ENCODE assay signal across 26 cellular contexts in genomic region chr11:81579339-81579738, GRCh38.
"Had no signal": no experiment of that assay in that cellular context is flagged by ENCODE, and none has a peak within 500 bp of the region (broad histone marks: within the 10 kb centered on the region; RNA-seq: fewer than 3 reads in every experiment).

No MANE protein-coding gene starts in this region.

- DNase-seq: heart right ventricle; islet precursor cell; left lung; lower lobe of right lung; mammary epithelial cell; mesenchymal stem cell; naive thymus-derived CD8-positive, alpha-beta T cell; occipital lobe; retina; right cardiac atrium; stimulated activated CD4-positive, alpha-beta T cell treated with anti-CD3 and anti-CD28 coated beads, Interleukin-12 subunit alpha, Interleukin-12 subunit beta, amount 100 ng/mL, for 4 hours; stimulated activated CD4-positive, alpha-beta T cell treated with anti-CD3 and anti-CD28 coated beads, Interleukin-15, amount 100 ng/mL, for 24 hours; stimulated activated CD4-positive, alpha-beta T cell treated with anti-CD3 and anti-CD28 coated beads, Interleukin-2, amount 100 ng/mL, for 24 hours; stimulated activated CD4-positive, alpha-beta T cell treated with anti-CD3 and anti-CD28 coated beads, Interleukin-4, amount 100 ng/mL, for 1 hour; stimulated activated naive B cell treated with anti-CD40 and anti-IgM and Interleukin-4, amounts not matched to agents 10 μg/mL and 1 μg/mL and 100 μg/mL, for 72 hours; stimulated activated naive CD8-positive, alpha-beta T cell treated with anti-CD3 and anti-CD28 coated beads, Interleukin-15, Interleukin-2, amounts not matched to agents 100 U/mL and 50 U/mL, for 24 hours; stomach; testis; thyroid gland; transverse colon; upper lobe of left lung had no signal

- H3K36me3 ChIP-seq: heart right ventricle, left lung, lower lobe of right lung, neutrophil, stomach, thyroid gland, transverse colon, upper lobe of left lung, vagina had no signal

- H3K27ac ChIP-seq: heart right ventricle, hepatocyte, left lung, lower lobe of right lung, neutrophil, skin epidermis, stomach, testis, thyroid gland, transverse colon, upper lobe of left lung, vagina had no signal

- H3K4me1 ChIP-seq: heart right ventricle, left lung, lower lobe of right lung, stomach, testis, thyroid gland, upper lobe of left lung, vagina had no signal

- H3K9me3 ChIP-seq: heart right ventricle, left lung, lower lobe of right lung, neutrophil, stomach, testis, thyroid gland, transverse colon, upper lobe of left lung, vagina had no signal

- ATAC-seq: heart right ventricle; left lung; lower lobe of right lung; naive thymus-derived CD8-positive, alpha-beta T cell; right cardiac atrium; sciatic nerve; stimulated activated naive B cell treated with anti-CD40 and anti-IgM and Interleukin-4, amounts not matched to agents 10 μg/mL and 1 μg/mL and 100 μg/mL, for 72 hours; stimulated activated naive CD8-positive, alpha-beta T cell treated with anti-CD3 and anti-CD28 coated beads, Interleukin-15, Interleukin-2, amounts not matched to agents 100 U/mL and 50 U/mL, for 24 hours had no signal

- H3K27me3 ChIP-seq: heart right ventricle, hepatocyte, left lung, neutrophil, stomach, testis, thyroid gland, transverse colon, upper lobe of left lung, vagina had no signal

- H3K79me2 ChIP-seq: hepatocyte had no signal

- H2AFZ ChIP-seq: hepatocyte had no signal

- H3K4me3 ChIP-seq: heart right ventricle, hepatocyte, left lung, lower lobe of right lung, skin epidermis, stomach, testis, thyroid gland, transverse colon, upper lobe of left lung, vagina had no signal

- H3K4me2 ChIP-seq: hepatocyte had no signal
